ENCODE assay signal across 24 cellular contexts in the genomic region with DNA sequence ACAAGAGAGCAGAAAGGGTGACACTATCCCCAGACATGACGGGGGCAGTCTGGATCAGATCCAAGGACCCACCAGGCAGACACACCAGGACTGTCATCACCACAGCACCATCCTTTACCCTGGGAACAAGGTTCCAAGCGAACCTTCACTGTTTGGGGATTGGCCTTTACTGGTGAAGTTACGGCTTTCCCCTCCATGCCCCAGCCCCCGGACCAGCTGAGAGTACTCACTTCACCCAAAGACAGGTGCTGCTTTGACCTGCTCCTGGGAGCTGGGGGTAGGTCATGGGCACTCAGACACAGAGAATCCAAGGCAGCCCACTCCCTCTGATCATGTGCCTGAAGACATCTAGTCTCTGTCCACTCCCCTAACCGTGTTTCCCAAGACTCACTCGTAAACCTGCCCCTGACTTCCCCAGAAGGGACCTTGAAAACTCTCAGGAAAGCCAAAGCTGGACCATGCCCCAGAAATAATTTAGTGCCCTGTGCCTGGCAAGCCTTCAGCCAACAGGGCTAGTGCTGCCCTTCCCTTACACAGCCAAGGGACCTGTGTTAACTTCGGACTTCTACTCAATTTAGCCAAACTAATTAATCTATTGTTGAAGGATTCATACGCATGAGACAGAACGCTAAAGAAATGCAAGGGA. TPM values are rescaled to one million over a fixed set of nuclear protein-coding genes. Genes with fewer than 3 reads are reported as not detected.
A peak's percentile ranks its signal among the peaks of the same experiment; 100 is the strongest.
DNase-seq lines count a peak whose midpoint lies in the region; ATAC-seq, FAIRE-seq and TF ChIP-seq lines count a peak whose summit lies in the region.
"Had no signal": no experiment of that assay in that cellular context is flagged by ENCODE, and none has a peak within 500 bp of the region (broad histone marks: within the 10 kb centered on the region; RNA-seq: fewer than 3 reads in every experiment).

No MANE protein-coding gene starts in this region.

- FAIRE-seq in kidney (lab: Jason Lieb, UNC) = no peak
- FAIRE-seq: frontal cortex had no signal

- no peak overlapping the region for H3K4me3 Mint-ChIP-seq in activated CD4-positive, alpha-beta T cell treated with anti-CD3 and anti-CD28 coated beads for 36 hours
- H3K4me3 Mint-ChIP-seq in activated CD4-positive, alpha-beta T cell treated with anti-CD3 and anti-CD28 coated beads, Interleukin-2, amount 10 ng/mL, durations not matched to agents 7 days and 5 days = no peak overlapping the region
- no peak overlapping the region for H3K4me3 Mint-ChIP-seq in stimulated activated effector memory CD8-positive, alpha-beta T cell treated with anti-CD3 and anti-CD28 coated beads, Interleukin-12 subunit alpha, Interleukin-12 subunit beta, amount 100 ng/mL, for 72 hours

- H4K20me1 ChIP-seq in OCI-LY7 (ENCODE audit: insufficient read depth, low read length) = no peaks in the 10 kb centered on the region

- H3K4me3 ChIP-seq in OCI-LY7 (ENCODE audit: low read depth, low read length, poor library complexity, severe bottlenecking) (no peak overlapping the region), kidney (ENCODE audit: low read length in 2 of 2) (no peak overlapping the region)
- H3K4me3 ChIP-seq: breast epithelium, skin epidermis, tibial nerve had no signal

- no peak overlapping the region for H3K27ac ChIP-seq in OCI-LY7 (ENCODE audit: low read depth, low read length, poor library complexity, severe bottlenecking)
- H3K27ac ChIP-seq in kidney (ENCODE audit: low read depth in 2 of 2, low read length in 2 of 2) = no peak overlapping the region
- H3K27ac ChIP-seq: breast epithelium, C4-2B, skin epidermis, tibial nerve, VCaP had no signal

- H3K4me2 ChIP-seq in OCI-LY7 (ENCODE audit: low read length) = peak overlapping the region; percentile 88; the same call in 1 of the 2 replicates

- peaks cover 41% of the 10 kb centered on the region for H3K36me3 Mint-ChIP-seq in activated CD4-positive, alpha-beta T cell treated with anti-CD3 and anti-CD28 coated beads for 36 hours (ENCODE audit: low read depth)
- peaks cover 23% of the 10 kb centered on the region for H3K36me3 Mint-ChIP-seq in activated CD4-positive, alpha-beta T cell treated with anti-CD3 and anti-CD28 coated beads, Interleukin-2, amount 10 ng/mL, durations not matched to agents 7 days and 5 days (ENCODE audit: low read depth)
- H3K36me3 Mint-ChIP-seq in stimulated activated effector memory CD8-positive, alpha-beta T cell treated with anti-CD3 and anti-CD28 coated beads, Interleukin-12 subunit alpha, Interleukin-12 subunit beta, amount 100 ng/mL, for 72 hours = peaks cover 52% of the 10 kb centered on the region

- DNase-seq in activated CD4-positive, alpha-beta T cell treated with anti-CD3 and anti-CD28 coated beads for 36 hours = no peak
- DNase-seq in activated CD4-positive, alpha-beta T cell treated with anti-CD3 and anti-CD28 coated beads, Interleukin-2, amount 10 ng/mL, durations not matched to agents 7 days and 5 days = no peak
- DNase-seq in OCI-LY7 (ENCODE audit: low spot score) (no peak), kidney (peak; percentile 22), LoVo (ENCODE audit: low spot score) (no peak)
- no peak for DNase-seq in stimulated activated effector memory CD8-positive, alpha-beta T cell treated with anti-CD3 and anti-CD28 coated beads, Interleukin-12 subunit alpha, Interleukin-12 subunit beta, amount 100 ng/mL, for 72 hours (ENCODE audit: low spot score in 2 of 2)
- DNase-seq: activated naive CD4-positive, alpha-beta T cell treated with anti-CD3 and anti-CD28 coated beads, Interleukin-2, amount 10 ng/mL, durations not matched to agents 7 days and 5 days; dermis blood vessel endothelial cell; DMS79; HCEC 1CT; NCI-H1417 treated with DMSO at 0.1 percent for 48 hours; stimulated activated CD4-positive, alpha-beta T cell treated with anti-CD3 and anti-CD28 coated beads, Interleukin-4, amount 100 ng/mL, for 4 hours had no signal

- intact Hi-C loops in activated CD4-positive, alpha-beta T cell treated with anti-CD3 and anti-CD28 coated beads for 36 hours (cut with DNase I, micrococcal nuclease) = no loop called here
- intact Hi-C loops in OCI-LY7 (cut with micrococcal nuclease; ENCODE audit: unreplicated experiment) = no loop called here
- intact Hi-C loops in kidney (cut with DNase I) = no loop called here

- no peaks in the 10 kb centered on the region for H3K9me3 ChIP-seq in OCI-LY7 (ENCODE audit: low read length)
- no peaks in the 10 kb centered on the region for H3K9me3 ChIP-seq in kidney (ENCODE audit: control insufficient read depth in 1 of 2, low read length in 2 of 2)
- H3K9me3 ChIP-seq: breast epithelium, tibial nerve had no signal

- H3K27ac Mint-ChIP-seq in activated CD4-positive, alpha-beta T cell treated with anti-CD3 and anti-CD28 coated beads for 36 hours = peak overlapping the region; percentile 52
- no peak overlapping the region for H3K27ac Mint-ChIP-seq in activated CD4-positive, alpha-beta T cell treated with anti-CD3 and anti-CD28 coated beads, Interleukin-2, amount 10 ng/mL, durations not matched to agents 7 days and 5 days
- H3K27ac Mint-ChIP-seq in stimulated activated effector memory CD8-positive, alpha-beta T cell treated with anti-CD3 and anti-CD28 coated beads, Interleukin-12 subunit alpha, Interleukin-12 subunit beta, amount 100 ng/mL, for 72 hours = peak overlapping the region; percentile 48
- H3K27ac Mint-ChIP-seq: activated naive CD4-positive, alpha-beta T cell treated with anti-CD3 and anti-CD28 coated beads, Interleukin-2, amount 10 ng/mL, durations not matched to agents 7 days and 5 days; T-cell had no signal

- no peak overlapping the region for H3K9ac ChIP-seq in kidney (ENCODE audit: low read length in 2 of 2)

- no peaks in the 10 kb centered on the region for H3K9me2 ChIP-seq in OCI-LY7 (ENCODE audit: insufficient read depth, low read length)

- no peak for TF ChIP-seq POLR2A in GM18505 (IDR thresholded peaks at IDR 0.05; ENCODE audit: borderline replicate concordance, extremely low read depth, insufficient read depth, insufficient read length)

- CTCF ChIA-PET in activated CD4-positive, alpha-beta T cell treated with anti-CD3 and anti-CD28 coated beads for 36 hours (lab: Charles Lee) = interaction anchor here (0.6 kb wide), 2 partner anchors 218 to 1054 kb away, joined by 3 to 4 read pairs; no protein-coding TSS in a partner anchor
- CTCF ChIA-PET in activated CD4-positive, alpha-beta T cell treated with anti-CD3 and anti-CD28 coated beads, Interleukin-2, amount 10 ng/mL, durations not matched to agents 7 days and 5 days (lab: Charles Lee) = no interaction called here
- CTCF ChIA-PET in OCI-LY7 (lab: Charles Lee; ENCODE audit: unreplicated experiment) = no interaction called here

- H3K79me2 ChIP-seq in OCI-LY7 (ENCODE audit: insufficient read depth, low read depth, low read length) = peaks cover 23% of the 10 kb centered on the region

- no peak for ATAC-seq in activated CD4-positive, alpha-beta T cell treated with anti-CD3 and anti-CD28 coated beads for 36 hours
- no peak for ATAC-seq in stimulated activated effector memory CD8-positive, alpha-beta T cell treated with anti-CD3 and anti-CD28 coated beads, Interleukin-12 subunit alpha, Interleukin-12 subunit beta, amount 100 ng/mL, for 72 hours
- ATAC-seq in activated CD4-positive, CD25-positive, alpha-beta regulatory T cell treated with anti-CD3 and anti-CD28 coated beads, Interleukin-2, amount 50 U/mL, for 24 hours = no peak
- no peak for ATAC-seq in GM18505 (IDR thresholded peaks at IDR 0.05; ENCODE audit: unreplicated experiment)
- ATAC-seq: left lobe of liver, T-cell had no signal

- no peaks in the 10 kb centered on the region for H3K9me3 Mint-ChIP-seq in activated CD4-positive, alpha-beta T cell treated with anti-CD3 and anti-CD28 coated beads for 36 hours (ENCODE audit: low read depth)
- H3K9me3 Mint-ChIP-seq in activated CD4-positive, alpha-beta T cell treated with anti-CD3 and anti-CD28 coated beads, Interleukin-2, amount 10 ng/mL, durations not matched to agents 7 days and 5 days = no peaks in the 10 kb centered on the region
- H3K9me3 Mint-ChIP-seq in stimulated activated effector memory CD8-positive, alpha-beta T cell treated with anti-CD3 and anti-CD28 coated beads, Interleukin-12 subunit alpha, Interleukin-12 subunit beta, amount 100 ng/mL, for 72 hours = no peaks in the 10 kb centered on the region
- H3K9me3 Mint-ChIP-seq: activated naive CD4-positive, alpha-beta T cell treated with anti-CD3 and anti-CD28 coated beads, Interleukin-2, amount 10 ng/mL, durations not matched to agents 7 days and 5 days; T-cell had no signal

- H3K36me3 ChIP-seq in OCI-LY7 (ENCODE audit: insufficient read depth, low read length) (peaks cover 56% of the 10 kb centered on the region), kidney (ENCODE audit: control insufficient read depth in 1 of 2, insufficient read depth in 2 of 2, low read length in 2 of 2) (peaks cover 18 to 25% of the 10 kb centered on the region in 2 donors)
- H3K36me3 ChIP-seq: breast epithelium had no signal

- H3K4me1 ChIP-seq in OCI-LY7 (ENCODE audit: insufficient read depth, low read length, poor library complexity, severe bottlenecking) = peaks cover 24% of the 10 kb centered on the region
- H3K4me1 ChIP-seq in kidney (ENCODE audit: control insufficient read depth in 1 of 2, insufficient read depth in 1 of 2, low read depth in 1 of 2, low read length in 2 of 2) = peaks cover 15 to 17% of the 10 kb centered on the region in 2 donors

- H2AFZ ChIP-seq in OCI-LY7 (ENCODE audit: low read length) = no peak overlapping the region

- H3K27me3 Mint-ChIP-seq in activated CD4-positive, alpha-beta T cell treated with anti-CD3 and anti-CD28 coated beads for 36 hours = no peaks in the 10 kb centered on the region
- H3K27me3 Mint-ChIP-seq in activated CD4-positive, alpha-beta T cell treated with anti-CD3 and anti-CD28 coated beads, Interleukin-2, amount 10 ng/mL, durations not matched to agents 7 days and 5 days = no peaks in the 10 kb centered on the region
- H3K27me3 Mint-ChIP-seq: activated naive CD4-positive, alpha-beta T cell treated with anti-CD3 and anti-CD28 coated beads, Interleukin-2, amount 10 ng/mL, durations not matched to agents 7 days and 5 days; T-cell had no signal

- POLR2A ChIA-PET in activated CD4-positive, alpha-beta T cell treated with anti-CD3 and anti-CD28 coated beads for 36 hours (lab: Charles Lee) = no interaction called here
- POLR2A ChIA-PET in activated CD4-positive, alpha-beta T cell treated with anti-CD3 and anti-CD28 coated beads, Interleukin-2, amount 10 ng/mL, durations not matched to agents 7 days and 5 days (lab: Charles Lee) = no interaction called here
- POLR2A ChIA-PET in OCI-LY7 (lab: Charles Lee) = no interaction called here

- no TSS peak for BruUV-seq in OCI-LY7 (replicated peaks; lab: Mats Ljungman, UMichigan)

- TF ChIP-seq CTCF in OCI-LY7 (conservative IDR thresholded peaks at IDR 0.05; ENCODE audit: low read length) = no peak
- TF ChIP-seq CTCF in kidney (IDR thresholded peaks at IDR 0.05; ENCODE audit: borderline replicate concordance, extremely low read depth, insufficient read depth) = no peak

- peaks cover 33% of the 10 kb centered on the region for H3K4me1 Mint-ChIP-seq in activated CD4-positive, alpha-beta T cell treated with anti-CD3 and anti-CD28 coated beads for 36 hours
- H3K4me1 Mint-ChIP-seq in activated CD4-positive, alpha-beta T cell treated with anti-CD3 and anti-CD28 coated beads, Interleukin-2, amount 10 ng/mL, durations not matched to agents 7 days and 5 days = peaks cover 42% of the 10 kb centered on the region
- H3K4me1 Mint-ChIP-seq in stimulated activated effector memory CD8-positive, alpha-beta T cell treated with anti-CD3 and anti-CD28 coated beads, Interleukin-12 subunit alpha, Interleukin-12 subunit beta, amount 100 ng/mL, for 72 hours = peaks cover 34% of the 10 kb centered on the region

RNA-seq across cellular contexts. Expression of gene RRP9, which starts 2.8 kb away (rescaled TPM):
- total RNA-seq in activated CD4-positive, alpha-beta T cell treated with anti-CD3 and anti-CD28 coated beads for 36 hours = 10 to 100 TPM; 38.2 to 39.3 TPM
- 10 to 100 TPM; 24.3 to 25.1 TPM for total RNA-seq in activated CD4-positive, alpha-beta T cell treated with anti-CD3 and anti-CD28 coated beads, Interleukin-2, amount 10 ng/mL, durations not matched to agents 7 days and 5 days
- 36.9 and 41.1 TPM in 2 replicates for total RNA-seq in OCI-LY7 (2014; rRNA removed; shearing (Covaris generic))
- total RNA-seq in OCI-LY7 (2022) = 26.5 and 34.4 TPM in 2 replicates
- total RNA-seq in kidney = 18.6 TPM
- polyA plus RNA-seq in kidney (ENCODE audit: insufficient read depth, low read depth, low replicate concordance) = 17.8 TPM

RNA-seq across cellular contexts. Expression of gene PARP3, which starts 3.3 kb away (rescaled TPM):
- total RNA-seq in activated CD4-positive, alpha-beta T cell treated with anti-CD3 and anti-CD28 coated beads for 36 hours = 10 to 100 TPM; 10.6 to 12.2 TPM
- total RNA-seq in activated CD4-positive, alpha-beta T cell treated with anti-CD3 and anti-CD28 coated beads, Interleukin-2, amount 10 ng/mL, durations not matched to agents 7 days and 5 days = 10 to 100 TPM; 22.1 to 22.9 TPM
- total RNA-seq in OCI-LY7 (2014; rRNA removed; shearing (Covaris generic)) = 8.1 and 11.9 TPM in 2 replicates
- total RNA-seq in OCI-LY7 (2022) = 11.0 and 12.0 TPM in 2 replicates
- total RNA-seq in kidney = 28.5 TPM
- 30.1 TPM for polyA plus RNA-seq in kidney (ENCODE audit: insufficient read depth, low read depth, low replicate concordance)

RNA-seq across cellular contexts. Expression of gene GPR62, which starts 16.3 kb away (rescaled TPM):
- not detected for total RNA-seq in activated CD4-positive, alpha-beta T cell treated with anti-CD3 and anti-CD28 coated beads for 36 hours
- total RNA-seq in activated CD4-positive, alpha-beta T cell treated with anti-CD3 and anti-CD28 coated beads, Interleukin-2, amount 10 ng/mL, durations not matched to agents 7 days and 5 days = not detected
- not detected in 2 replicates for total RNA-seq in OCI-LY7 (2014; rRNA removed; shearing (Covaris generic))
- total RNA-seq in OCI-LY7 (2022) (not detected in 2 replicates), kidney (0.09 TPM)
- 0.41 TPM for polyA plus RNA-seq in kidney (ENCODE audit: insufficient read depth, low read depth, low replicate concordance)
- total RNA-seq: A172, dermis blood vessel endothelial cell, epithelial cell of proximal tubule, left lobe of liver, T-cell had no signal

RNA-seq across cellular contexts. Expression of gene PCBP4, which starts 28.4 kb away (rescaled TPM):
- 10 to 100 TPM; 12.5 to 13.6 TPM for total RNA-seq in activated CD4-positive, alpha-beta T cell treated with anti-CD3 and anti-CD28 coated beads for 36 hours
- 10 to 100 TPM; 21.4 to 27.2 TPM for total RNA-seq in activated CD4-positive, alpha-beta T cell treated with anti-CD3 and anti-CD28 coated beads, Interleukin-2, amount 10 ng/mL, durations not matched to agents 7 days and 5 days
- total RNA-seq in OCI-LY7 (2014; rRNA removed; shearing (Covaris generic)) = 1.4 and 2.0 TPM in 2 replicates
- total RNA-seq in OCI-LY7 (2022) (12.5 and 14.4 TPM in 2 replicates), kidney (31.7 TPM)
- polyA plus RNA-seq in kidney (ENCODE audit: insufficient read depth, low read depth, low replicate concordance) = 34.0 TPM

RNA-seq across cellular contexts. Expression of gene ABHD14B, which starts 34.9 kb away (rescaled TPM):
- total RNA-seq in activated CD4-positive, alpha-beta T cell treated with anti-CD3 and anti-CD28 coated beads for 36 hours = 10 to 100 TPM; 62.4 to 65.0 TPM
- total RNA-seq in activated CD4-positive, alpha-beta T cell treated with anti-CD3 and anti-CD28 coated beads, Interleukin-2, amount 10 ng/mL, durations not matched to agents 7 days and 5 days = 10 to 100 TPM; 47.8 to 51.4 TPM
- total RNA-seq in OCI-LY7 (2014; rRNA removed; shearing (Covaris generic)) = 11.3 and 16.1 TPM in 2 replicates
- total RNA-seq in OCI-LY7 (2022) (40.1 and 41.4 TPM in 2 replicates), kidney (73.5 TPM)
- polyA plus RNA-seq in kidney (ENCODE audit: insufficient read depth, low read depth, low replicate concordance) = 207 TPM
